In genomic region chr12:104049278-104050257, GRCh38 we compare ENCODE assay signal across 8 cellular contexts. TPM values are rescaled to one million over a fixed set of nuclear protein-coding genes. Genes with fewer than 3 reads are reported as not detected.
DNase-seq lines count a peak whose midpoint lies in the region; ATAC-seq and TF ChIP-seq lines count a peak whose summit lies in the region.

TSS of gene GLT8D2 (minus strand) at chr12:104050187. CDS start at chr12:104019648, 30,539 bp downstream.

- TF ChIP-seq CTCF in astrocyte of the cerebellum (IDR thresholded peaks at IDR 0.05; ENCODE audit: low read depth, low read length, missing control alignments) (no peak), smooth muscle cell (IDR thresholded peaks at IDR 0.05; ENCODE audit: borderline replicate concordance, insufficient read depth, poor library complexity, severe bottlenecking) (no peak)

- peaks cover 5% of the 10 kb centered on the region for H3F3A ChIP-seq in smooth muscle cell (ENCODE audit: low read depth)

- DNase-seq in activated CD4-positive, alpha-beta memory T cell treated with anti-CD3 and anti-CD28 coated beads for 36 hours = no peak
- DNase-seq in activated CD4-positive, alpha-beta memory T cell treated with anti-CD3 and anti-CD28 coated beads, Interleukin-2, amount 10 ng/mL, durations not matched to agents 7 days and 5 days = no peak
- DNase-seq in astrocyte of the cerebellum (ENCODE audit: low read depth) = peak; percentile 44
- peak; percentile 36 for DNase-seq in smooth muscle cell (lab: John Stamatoyannopoulos, UW; ENCODE audit: unreplicated experiment)
- DNase-seq in anterior cingulate cortex (lab: John Stamatoyannopoulos, UW) = no peak
- DNase-seq in NCI-H345 treated with DMSO at 0.1 percent for 48 hours (lab: John Stamatoyannopoulos, UW; ENCODE audit: unreplicated experiment) = no peak

- no peaks in the 10 kb centered on the region for H3K36me3 Mint-ChIP-seq in activated CD4-positive, alpha-beta memory T cell treated with anti-CD3 and anti-CD28 coated beads for 36 hours
- no peaks in the 10 kb centered on the region for H3K36me3 Mint-ChIP-seq in activated CD4-positive, alpha-beta memory T cell treated with anti-CD3 and anti-CD28 coated beads, Interleukin-2, amount 10 ng/mL, durations not matched to agents 7 days and 5 days (ENCODE audit: low read depth)

- CTCF ChIA-PET in activated CD4-positive, alpha-beta memory T cell treated with anti-CD3 and anti-CD28 coated beads for 36 hours (lab: Charles Lee) = interaction anchor here (0.7 kb wide), 1 partner anchor 60 kb away, joined by 3 read pairs; no protein-coding TSS in a partner anchor
- CTCF ChIA-PET in activated CD4-positive, alpha-beta memory T cell treated with anti-CD3 and anti-CD28 coated beads, Interleukin-2, amount 10 ng/mL, durations not matched to agents 7 days and 5 days (lab: Charles Lee) = no interaction called here

- H3K4me1 Mint-ChIP-seq in activated CD4-positive, alpha-beta memory T cell treated with anti-CD3 and anti-CD28 coated beads for 36 hours (ENCODE audit: low read depth) = peaks cover 5% of the 10 kb centered on the region
- H3K4me1 Mint-ChIP-seq in activated CD4-positive, alpha-beta memory T cell treated with anti-CD3 and anti-CD28 coated beads, Interleukin-2, amount 10 ng/mL, durations not matched to agents 7 days and 5 days = peaks cover 16% of the 10 kb centered on the region

- no peaks in the 10 kb centered on the region for H3K27me3 ChIP-seq in smooth muscle cell (ENCODE audit: low read depth)

- H3K79me2 ChIP-seq in smooth muscle cell (ENCODE audit: low read depth) = no peaks in the 10 kb centered on the region

- H3K4me2 ChIP-seq in smooth muscle cell = peak within 1 kb of the TSS; percentile 90

- H3K4me1 ChIP-seq in smooth muscle cell (ENCODE audit: low read depth) = peaks cover 4% of the 10 kb centered on the region

- POLR2A ChIA-PET in activated CD4-positive, alpha-beta memory T cell treated with anti-CD3 and anti-CD28 coated beads for 36 hours (lab: Charles Lee) = no interaction called here
- POLR2A ChIA-PET in activated CD4-positive, alpha-beta memory T cell treated with anti-CD3 and anti-CD28 coated beads, Interleukin-2, amount 10 ng/mL, durations not matched to agents 7 days and 5 days (lab: Charles Lee) = no interaction called here

- WGBS in smooth muscle cell (ENCODE audit: low lambda C conversion rate) = 4% methylated on average over 31 of the region's 31 CpGs

- H3K36me3 ChIP-seq in smooth muscle cell (ENCODE audit: low read depth) = no peaks in the 10 kb centered on the region

- intact Hi-C loops in activated CD4-positive, alpha-beta memory T cell treated with anti-CD3 and anti-CD28 coated beads for 36 hours (cut with micrococcal nuclease) = no loop called here

- H2AFZ ChIP-seq in smooth muscle cell (ENCODE audit: low read depth) = peak within 1 kb of the TSS; percentile 93

- H3K9me3 ChIP-seq in iPS-18c (ENCODE audit: control insufficient read depth, insufficient read depth, low read length) (no peaks in the 10 kb centered on the region), smooth muscle cell (replicated peaks; ENCODE audit: low read depth) (no peaks in the 10 kb centered on the region)

- peak within 1 kb of the TSS; percentile 21 for H3K4me3 Mint-ChIP-seq in activated CD4-positive, alpha-beta memory T cell treated with anti-CD3 and anti-CD28 coated beads for 36 hours
- H3K4me3 Mint-ChIP-seq in activated CD4-positive, alpha-beta memory T cell treated with anti-CD3 and anti-CD28 coated beads, Interleukin-2, amount 10 ng/mL, durations not matched to agents 7 days and 5 days = no peak within 1 kb of the TSS

- H4K20me1 ChIP-seq in smooth muscle cell (ENCODE audit: low read depth) = no peaks in the 10 kb centered on the region

- H3K9me3 Mint-ChIP-seq in activated CD4-positive, alpha-beta memory T cell treated with anti-CD3 and anti-CD28 coated beads for 36 hours = no peaks in the 10 kb centered on the region
- H3K9me3 Mint-ChIP-seq in activated CD4-positive, alpha-beta memory T cell treated with anti-CD3 and anti-CD28 coated beads, Interleukin-2, amount 10 ng/mL, durations not matched to agents 7 days and 5 days = no peaks in the 10 kb centered on the region

- peak within 1 kb of the TSS; percentile 64 for H3K27ac ChIP-seq in smooth muscle cell (ENCODE audit: low read depth)

- H3K9ac ChIP-seq in smooth muscle cell (ENCODE audit: low read depth) = peak within 1 kb of the TSS; percentile 52

- peaks cover 24% of the 10 kb centered on the region for H3K27me3 Mint-ChIP-seq in activated CD4-positive, alpha-beta memory T cell treated with anti-CD3 and anti-CD28 coated beads for 36 hours
- H3K27me3 Mint-ChIP-seq in activated CD4-positive, alpha-beta memory T cell treated with anti-CD3 and anti-CD28 coated beads, Interleukin-2, amount 10 ng/mL, durations not matched to agents 7 days and 5 days = peaks cover 46% of the 10 kb centered on the region

- in situ Hi-C loops in astrocyte of the cerebellum (cut with HindIII; ENCODE audit: low sequenced_read_pairs) = no loop called here

- ATAC-seq in GM21526 (IDR thresholded peaks at IDR 0.05; ENCODE audit: low FRiP score, unreplicated experiment) = no peak

- no peak within 1 kb of the TSS for H3K27ac Mint-ChIP-seq in activated CD4-positive, alpha-beta memory T cell treated with anti-CD3 and anti-CD28 coated beads for 36 hours
- H3K27ac Mint-ChIP-seq in activated CD4-positive, alpha-beta memory T cell treated with anti-CD3 and anti-CD28 coated beads, Interleukin-2, amount 10 ng/mL, durations not matched to agents 7 days and 5 days = no peak within 1 kb of the TSS

- peak within 1 kb of the TSS; percentile 55 for H3K4me3 ChIP-seq in astrocyte of the cerebellum (ENCODE audit: low read depth, low read length)
- H3K4me3 ChIP-seq in iPS-18c (ENCODE audit: insufficient read depth, low read depth, low read length) = peak within 1 kb of the TSS; percentile 45
- H3K4me3 ChIP-seq in smooth muscle cell = peak within 1 kb of the TSS; percentile 63

RNA-seq across cellular contexts. Expression of gene GLT8D2, which starts in this region (rescaled TPM):
- total RNA-seq in activated CD4-positive, alpha-beta memory T cell treated with anti-CD3 and anti-CD28 coated beads for 36 hours = not detected
- not detected for total RNA-seq in activated CD4-positive, alpha-beta memory T cell treated with anti-CD3 and anti-CD28 coated beads, Interleukin-2, amount 10 ng/mL, durations not matched to agents 7 days and 5 days
- 43.0 and 52.7 TPM in 2 replicates for total RNA-seq in smooth muscle cell
- 41.2 and 47.7 TPM in 2 replicates for polyA plus RNA-seq in smooth muscle cell

Comparison
In these comparisons a context has a peak if more than half of its experiments do, and no peak if none do; other contexts are left out.
1. RNA of gene GLT8D2 (total RNA-seq): 43.0 to 52.7 TPM in smooth muscle cell; not detected in activated CD4-positive, alpha-beta memory T cell treated with anti-CD3 and anti-CD28 coated beads, Interleukin-2, amount 10 ng/mL, durations not matched to agents 7 days and 5 days and not detected in activated CD4-positive, alpha-beta memory T cell treated with anti-CD3 and anti-CD28 coated beads for 36 hours; every median in the first group is over 10 times any median in the second.
2. DNase-seq: peak in astrocyte of the cerebellum (single experiment) and smooth muscle cell (single experiment); none in activated CD4-positive, alpha-beta memory T cell treated with anti-CD3 and anti-CD28 coated beads for 36 hours (single experiment), activated CD4-positive, alpha-beta memory T cell treated with anti-CD3 and anti-CD28 coated beads, Interleukin-2, amount 10 ng/mL, durations not matched to agents 7 days and 5 days (single experiment), anterior cingulate cortex (0 of 58) and NCI-H345 treated with DMSO at 0.1 percent for 48 hours (single experiment).
3. Peak in every context shown above with its lines, with median percentiles within 50 percentile points of each other: H3K4me3 ChIP-seq.